In the genomic region with DNA sequence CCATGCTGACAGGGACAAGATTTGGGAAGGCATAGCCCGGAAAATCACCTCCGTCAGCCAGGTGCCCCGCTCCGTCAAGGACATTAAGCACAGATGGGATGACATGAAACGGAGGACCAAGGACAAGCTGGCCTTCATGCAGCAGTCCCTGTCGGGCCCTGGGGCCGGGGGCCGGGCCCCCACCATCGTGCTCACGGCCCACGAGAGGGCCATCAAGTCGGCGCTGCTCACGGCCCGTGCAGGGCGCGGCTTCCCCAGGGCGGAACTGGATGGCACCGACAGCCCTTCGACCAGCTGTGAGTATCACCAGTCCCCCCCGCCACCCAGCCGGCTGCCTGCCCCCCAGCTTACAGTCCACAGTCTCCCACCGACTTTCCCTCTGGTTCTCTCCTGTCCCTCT, we compare ENCODE assay signal across 19 cellular contexts.
A peak's percentile ranks its signal among the peaks of the same experiment; 100 is the strongest.
DNase-seq lines count a peak whose midpoint lies in the region; ATAC-seq and TF ChIP-seq lines count a peak whose summit lies in the region.
"Had no signal": no experiment of that assay in that cellular context is flagged by ENCODE, and none has a peak within 500 bp of the region (broad histone marks: within the 10 kb centered on the region; RNA-seq: fewer than 3 reads in every experiment).

No MANE protein-coding gene starts in this region.

- no peaks in the 10 kb centered on the region for H3K9me2 ChIP-seq in Karpas-422 (replicated peaks; ENCODE audit: insufficient read depth, low read length)

- H4K8ac ChIP-seq in mesenchymal stem cell (ENCODE audit: low read length): peak overlapping the region; percentile 86

- peak overlapping the region; percentile 91 for H4K91ac ChIP-seq in mesenchymal stem cell (ENCODE audit: low read length)

- H2BK120ac ChIP-seq in mesenchymal stem cell (ENCODE audit: low read depth, low read length): peak overlapping the region; percentile 93

- H3K4me3 ChIP-seq in right atrium auricular region (no peak overlapping the region), mesenchymal stem cell (ENCODE audit: insufficient read depth in 1 of 2, low read depth in 1 of 2, low read length in 2 of 2) (no peak overlapping the region), gastrocnemius medialis (no peak overlapping the region), vagina (no peak overlapping the region), Karpas-422 (ENCODE audit: low read length) (no peak overlapping the region)
- H3K4me3 ChIP-seq: A549, mucosa of descending colon, PC-9 had no signal

- WGBS in mesenchymal stem cell: 96% methylated on average over 23 of the region's 23 CpGs

- peak overlapping the region in 1 of 2 experiments; percentile 86 for H3K4ac ChIP-seq in mesenchymal stem cell (ENCODE audit: low read depth in 1 of 2, low read length in 2 of 2)

- no peak overlapping the region for H3K9ac ChIP-seq in mesenchymal stem cell (ENCODE audit: low read length)
- no peak overlapping the region for H3K9ac ChIP-seq in Karpas-422 (ENCODE audit: low read length)

- no peaks in the 10 kb centered on the region for H3K79me2 ChIP-seq in Karpas-422 (ENCODE audit: low read length)

- H3K14ac ChIP-seq in mesenchymal stem cell (ENCODE audit: low read length in 2 of 2): peak overlapping the region in 1 of 2 experiments; percentile 56

- peak overlapping the region; percentile 87 to 90 for H3K18ac ChIP-seq in mesenchymal stem cell (ENCODE audit: low read depth in 1 of 2, low read length in 2 of 2)

- ATAC-seq in Right ventricle myocardium inferior (no peak), gastrocnemius medialis (no peak)
- ATAC-seq: A549 had no signal

- in situ Hi-C loops in gastrocnemius medialis (cut with MboI; ENCODE audit: low sequenced_read_pairs in 4 of 4): no loop called here

- H3K27ac ChIP-seq in right atrium auricular region: peak overlapping the region; percentile 84 to 89
- H3K27ac ChIP-seq in mesenchymal stem cell (ENCODE audit: low read length, poor library complexity, severe bottlenecking): no peak overlapping the region
- H3K27ac ChIP-seq in gastrocnemius medialis: peak overlapping the region; percentile 53 to 86 (median 75)
- peak overlapping the region; percentile 83 for H3K27ac ChIP-seq in vagina
- H3K27ac ChIP-seq in Karpas-422 (ENCODE audit: low read length): no peak overlapping the region
- H3K27ac ChIP-seq: A549, C4-2B, PC-9 had no signal

- H3K23ac ChIP-seq in mesenchymal stem cell (ENCODE audit: low read length in 2 of 2): peak overlapping the region in 1 of 2 experiments; percentile 81

- peaks cover 6% of the 10 kb centered on the region for H3K79me1 ChIP-seq in mesenchymal stem cell (replicated peaks; ENCODE audit: low read length, poor library complexity, severe bottlenecking)

- no peaks in the 10 kb centered on the region for H4K20me1 ChIP-seq in Karpas-422 (ENCODE audit: insufficient read depth, low read depth, low read length)

- DNase-seq in right atrium auricular region (ENCODE audit: low spot score) (no peak), Right ventricle myocardium inferior (ENCODE audit: missing footprints) (no peak), mesenchymal stem cell (no peak), gastrocnemius medialis (no peak), vagina (ENCODE audit: extremely low spot score in 2 of 2) (no peak), Karpas-422 (no peak), NOMO-1 (lab: John Stamatoyannopoulos, UW; ENCODE audit: unreplicated experiment in 2 of 2) (no peak)
- DNase-seq in activated CD4-positive, alpha-beta T cell treated with anti-CD3 and anti-CD28 coated beads, Interleukin-2, amount 50 U/mL, for 4 hours: no peak
- DNase-seq: activated CD4-positive, CD25-positive, alpha-beta regulatory T cell; activated naive CD8-positive, alpha-beta T cell treated with anti-CD3 and anti-CD28 coated beads, Interleukin-2, amount 10 ng/mL, durations not matched to agents 7 days and 5 days; effector CD8-positive, alpha-beta T cell; mucosa of descending colon; NCI-H1436 treated with DMSO at 0.1 percent for 48 hours; NCI-H2171; NCI-H748 treated with DMSO at 0.1 percent for 48 hours; PC-9; stimulated activated CD4-positive, alpha-beta T cell treated with anti-CD3 and anti-CD28 coated beads, Interleukin-2, amount 100 ng/mL, for 48 hours had no signal

- intact Hi-C loops in Right ventricle myocardium inferior (cut with DNase I): loop anchor here (2.0 kb wide), 1 partner anchor 124 kb away; no protein-coding TSS in a partner anchor
- intact Hi-C loops in gastrocnemius medialis (cut with DNase I; ENCODE audit: low total_unique reads): no loop called here
- intact Hi-C loops in vagina (cut with DNase I): loop anchor here (5.0 kb wide), 1 partner anchor 62 kb away; a partner anchor contains a TSS

- H2AFZ ChIP-seq in mesenchymal stem cell (ENCODE audit: low read depth, low read length) (no peak overlapping the region), Karpas-422 (ENCODE audit: low read length) (no peak overlapping the region)
- H2AFZ ChIP-seq: PC-9 had no signal

- TF ChIP-seq POLR2A in gastrocnemius medialis (IDR thresholded peaks at IDR 0.05): no peak
- no peak for TF ChIP-seq POLR2A in vagina (IDR thresholded peaks at IDR 0.05)

- peak overlapping the region; percentile 83 to 97 for H2BK12ac ChIP-seq in mesenchymal stem cell (ENCODE audit: low read length in 2 of 2)

- H3K27me3 ChIP-seq in right atrium auricular region: no peaks in the 10 kb centered on the region
- no peaks in the 10 kb centered on the region for H3K27me3 ChIP-seq in mesenchymal stem cell (ENCODE audit: control insufficient read depth in 1 of 2, insufficient read depth in 1 of 2, low read length in 2 of 2)
- H3K27me3 ChIP-seq in gastrocnemius medialis: no peaks in the 10 kb centered on the region
- no peaks in the 10 kb centered on the region for H3K27me3 ChIP-seq in vagina
- H3K27me3 ChIP-seq in Karpas-422 (ENCODE audit: low read length): no peaks in the 10 kb centered on the region

- peak overlapping the region; percentile 87 for H2BK15ac ChIP-seq in mesenchymal stem cell (ENCODE audit: low read depth, poor library complexity, severe bottlenecking)

- H3K9me3 ChIP-seq in right atrium auricular region: no peaks in the 10 kb centered on the region
- H3K9me3 ChIP-seq in mesenchymal stem cell (ENCODE audit: control insufficient read depth, low read length): no peaks in the 10 kb centered on the region
- H3K9me3 ChIP-seq in gastrocnemius medialis: no peaks in the 10 kb centered on the region
- H3K9me3 ChIP-seq in vagina: no peaks in the 10 kb centered on the region
- no peaks in the 10 kb centered on the region for H3K9me3 ChIP-seq in Karpas-422 (ENCODE audit: low read length)
- H3K9me3 ChIP-seq: A549, mucosa of descending colon had no signal

- no peak overlapping the region for H2AK5ac ChIP-seq in mesenchymal stem cell (ENCODE audit: low read length, severe bottlenecking)

- H2BK5ac ChIP-seq in mesenchymal stem cell (ENCODE audit: low read depth, low read length, poor library complexity, severe bottlenecking): no peak overlapping the region

- H3K4me2 ChIP-seq in mesenchymal stem cell (ENCODE audit: low read length, poor library complexity, severe bottlenecking): no peak overlapping the region
- no peak overlapping the region for H3K4me2 ChIP-seq in Karpas-422 (ENCODE audit: low read depth, low read length, poor library complexity, severe bottlenecking)
- H3K4me2 ChIP-seq: A549, PC-9 had no signal

- H3K4me1 ChIP-seq in right atrium auricular region (peaks cover 0 to 67% of the 10 kb centered on the region in 2 donors), mesenchymal stem cell (ENCODE audit: control insufficient read depth, insufficient read depth, low read depth, low read length) (peaks cover 13% of the 10 kb centered on the region), gastrocnemius medialis (peaks cover 22 to 47% of the 10 kb centered on the region in 2 donors), vagina (peaks cover 27% of the 10 kb centered on the region), Karpas-422 (ENCODE audit: low read length) (peaks cover 14% of the 10 kb centered on the region)
- H3K4me1 ChIP-seq: A549 had no signal

- TF ChIP-seq CTCF in right atrium auricular region (IDR thresholded peaks at IDR 0.05): no peak
- no peak for TF ChIP-seq CTCF in gastrocnemius medialis (IDR thresholded peaks at IDR 0.05 in 4 of 5, conservative IDR thresholded peaks at IDR 0.05 in 1 of 5)
- TF ChIP-seq CTCF in vagina (IDR thresholded peaks at IDR 0.05): no peak

- H3K36me3 ChIP-seq in right atrium auricular region: peaks cover 27% of the 10 kb centered on the region
- peaks cover 0 to 54% of the 10 kb centered on the region in 2 experiments for H3K36me3 ChIP-seq in mesenchymal stem cell (ENCODE audit: control insufficient read depth in 1 of 2, insufficient read depth in 2 of 2, low read depth in 1 of 2, low read length in 2 of 2)
- no peaks in the 10 kb centered on the region for H3K36me3 ChIP-seq in gastrocnemius medialis
- H3K36me3 ChIP-seq in vagina: peaks cover 0 to 21% of the 10 kb centered on the region in 2 donors
- no peaks in the 10 kb centered on the region for H3K36me3 ChIP-seq in Karpas-422 (ENCODE audit: insufficient read depth, low read length)

Comparison
In these comparisons a context has a peak if more than half of its experiments do, and no peak if none do; other contexts are left out.
1. H3K27ac ChIP-seq: peak in right atrium auricular region (2 of 2), gastrocnemius medialis (4 of 4) and vagina (single experiment); none in mesenchymal stem cell (single experiment) and Karpas-422 (single experiment).